ENCODE assay signal across 13 cellular contexts in the genomic region with DNA sequence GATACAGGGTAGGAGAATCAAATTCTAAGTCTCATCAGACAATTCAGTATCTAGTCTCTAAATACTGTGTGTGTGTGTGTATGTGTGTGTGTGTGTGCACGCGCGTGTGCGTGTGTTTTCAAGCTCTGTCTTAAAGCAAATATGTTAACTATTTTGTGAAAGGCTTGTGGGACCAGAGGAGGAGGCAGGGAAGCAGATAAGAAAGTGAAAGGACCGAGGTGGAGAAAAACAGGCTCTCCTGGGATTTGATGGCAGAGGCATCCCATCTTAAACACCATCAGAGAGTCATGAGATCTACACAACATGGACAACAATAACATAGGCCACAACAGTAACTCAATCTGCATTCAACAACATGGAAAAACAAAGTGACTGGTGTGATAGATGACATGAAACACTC.
DNase-seq lines count a peak whose midpoint lies in the region; ATAC-seq and TF ChIP-seq lines count a peak whose summit lies in the region.
"Had no signal": no experiment of that assay in that cellular context is flagged by ENCODE, and none has a peak within 500 bp of the region (broad histone marks: within the 10 kb centered on the region; RNA-seq: fewer than 3 reads in every experiment).

No MANE protein-coding gene starts in this region.

- H2AK5ac ChIP-seq in IMR-90 (ENCODE audit: low read depth, low read length): no peak overlapping the region

- H3K9me3 ChIP-seq in CD4-positive, CD25-positive, alpha-beta regulatory T cell (ENCODE audit: control insufficient read depth in 2 of 2, low read length in 2 of 2): no peaks in the 10 kb centered on the region
- H3K9me3 ChIP-seq in IMR-90 (ENCODE audit: control insufficient read depth, insufficient read depth, low read length) (no peaks in the 10 kb centered on the region), MM.1S (replicated peaks; ENCODE audit: insufficient read depth, low read length) (no peaks in the 10 kb centered on the region)
- H3K9me3 ChIP-seq: SJCRH30 had no signal

- H3K27me3 ChIP-seq in CD4-positive, CD25-positive, alpha-beta regulatory T cell (ENCODE audit: control insufficient read depth, insufficient read depth, low read length): no peaks in the 10 kb centered on the region
- H3K27me3 ChIP-seq in IMR-90 (ENCODE audit: control insufficient read depth, insufficient read depth, low read length): no peaks in the 10 kb centered on the region
- H3K27me3 ChIP-seq in MM.1S (replicated peaks; ENCODE audit: insufficient read depth, low read length): no peaks in the 10 kb centered on the region
- H3K27me3 ChIP-seq: SJCRH30 had no signal

- no peak overlapping the region; the same call in 2 of the 3 replicates for H2BK15ac ChIP-seq in IMR-90 (ENCODE audit: low read depth, low read length)

- in situ Hi-C loops in IMR-90 (cut with MboI; ENCODE audit: low sequenced_read_pairs): no loop called here

- peak overlapping the region; percentile 77 for H3K4me3 ChIP-seq in CD4-positive, CD25-positive, alpha-beta regulatory T cell (ENCODE audit: low read depth, low read length)
- no peak overlapping the region; the same call in 1 of the 2 replicates for H3K4me3 ChIP-seq in IMR-90 (ENCODE audit: insufficient read depth, low read depth, low read length)
- no peak overlapping the region for H3K4me3 ChIP-seq in choroid plexus epithelial cell (ENCODE audit: low read depth, low read length)
- no peak overlapping the region for H3K4me3 ChIP-seq in MM.1S (ENCODE audit: low read length)
- H3K4me3 ChIP-seq: SJCRH30 had no signal

- H3K4me1 ChIP-seq in CD4-positive, CD25-positive, alpha-beta regulatory T cell (ENCODE audit: control insufficient read depth, insufficient read depth, low read length, poor library complexity, severe bottlenecking): peaks cover 98% of the 10 kb centered on the region
- H3K4me1 ChIP-seq in IMR-90 (ENCODE audit: control insufficient read depth, insufficient read depth, low read length): peaks cover 15% of the 10 kb centered on the region
- H3K4me1 ChIP-seq in MM.1S (ENCODE audit: low read length): no peaks in the 10 kb centered on the region

- H3K9me2 ChIP-seq in MM.1S (replicated peaks; ENCODE audit: insufficient read depth, low read length): no peaks in the 10 kb centered on the region

- peak overlapping the region in 1 of 2 experiments; percentile 47; a peak in 2 of 4 replicates for H4K8ac ChIP-seq in IMR-90 (ENCODE audit: low read depth in 2 of 2, low read length in 2 of 2)

- H3K27me3 Mint-ChIP-seq in CD4-positive, CD25-positive, alpha-beta regulatory T cell: no peaks in the 10 kb centered on the region
- no peaks in the 10 kb centered on the region for H3K27me3 Mint-ChIP-seq in nephron progenitor cell (ENCODE audit: low read depth, poor library complexity)

- no peak overlapping the region for H3K56ac ChIP-seq in IMR-90 (ENCODE audit: extremely low read depth, insufficient read depth, low read length)

- no peak overlapping the region for H2BK20ac ChIP-seq in IMR-90 (ENCODE audit: low read depth, low read length)

- H3K4me1 Mint-ChIP-seq in CD4-positive, CD25-positive, alpha-beta regulatory T cell: peaks cover 45 to 94% (median 86%) of the 10 kb centered on the region in 4 donors
- peaks cover 76% of the 10 kb centered on the region for H3K4me1 Mint-ChIP-seq in nephron progenitor cell

- peaks cover 8% of the 10 kb centered on the region; the same call in 1 of the 2 replicates for H3K9me1 ChIP-seq in IMR-90 (ENCODE audit: insufficient read depth, low read length)

- TF ChIP-seq RAD21 in IMR-90 (IDR thresholded peaks at IDR 0.05; ENCODE audit: low read length): no peak

- peaks cover 0 to 1% (median 0%) of the 10 kb centered on the region in 7 donors for H3K9me3 Mint-ChIP-seq in CD4-positive, CD25-positive, alpha-beta regulatory T cell
- no peaks in the 10 kb centered on the region for H3K9me3 Mint-ChIP-seq in nephron progenitor cell

- H4K20me1 ChIP-seq in IMR-90 (ENCODE audit: insufficient read depth, low read length): peaks cover 14% of the 10 kb centered on the region; the same call in 1 of the 2 replicates
- no peaks in the 10 kb centered on the region for H4K20me1 ChIP-seq in MM.1S (ENCODE audit: insufficient read depth, low read length)

- H3K36me3 Mint-ChIP-seq in CD4-positive, CD25-positive, alpha-beta regulatory T cell: peaks cover 18% of the 10 kb centered on the region
- H3K36me3 Mint-ChIP-seq in nephron progenitor cell (ENCODE audit: low read depth): peaks cover 17% of the 10 kb centered on the region

- H2AK9ac ChIP-seq in IMR-90 (replicated peaks; ENCODE audit: low read depth, low read length, poor library complexity): no peak overlapping the region

- H3K9ac ChIP-seq in IMR-90 (ENCODE audit: low read depth, low read length) (no peak overlapping the region), MM.1S (ENCODE audit: low read length) (no peak overlapping the region)

- POLR2A ChIA-PET in IMR-90 (lab: Charles Lee; ENCODE audit: unreplicated experiment): no interaction called here

- H4K5ac ChIP-seq in IMR-90 (ENCODE audit: low read depth, low read length): peak overlapping the region; percentile 70

- H3K79me2 ChIP-seq in MM.1S (ENCODE audit: low read length): peaks cover 42% of the 10 kb centered on the region

- WGBS in IMR-90 (ENCODE audit: extremely low coverage in 2 of 2, insufficient read length in 1 of 2), 2 experiments: no CpG with 5 or more reads among the region's 5 CpGs

- peaks cover 41 to 53% of the 10 kb centered on the region in 2 experiments for H3K79me1 ChIP-seq in IMR-90 (ENCODE audit: low read depth in 1 of 2, low read length in 2 of 2)

- no peak overlapping the region; the same call in 1 of the 2 replicates for H4K91ac ChIP-seq in IMR-90 (ENCODE audit: insufficient read depth, low read depth, low read length)

- H3K4me2 ChIP-seq in IMR-90 (ENCODE audit: low read depth, low read length): peak overlapping the region; percentile 95
- no peak overlapping the region for H3K4me2 ChIP-seq in MM.1S (ENCODE audit: low read depth, low read length)

- no peak for DNase-seq in CD4-positive, CD25-positive, alpha-beta regulatory T cell
- DNase-seq in IMR-90 (no peak), choroid plexus epithelial cell (ENCODE audit: low read depth) (peak; percentile 50), nephron progenitor cell (no peak), MM.1S (no peak), Kasumi-1 (lab: John Stamatoyannopoulos, UW) (no peak), amniotic stem cell (lab: John Stamatoyannopoulos, UW) (no peak)
- DNase-seq: activated CD4-positive, CD25-positive, alpha-beta regulatory T cell treated with anti-CD3 and anti-CD28 coated beads, Interleukin-2, amount 50 U/mL, for 72 hours; NCI-H1092 treated with DMSO at 0.1 percent for 48 hours; NCI-H526; SJCRH30 had no signal

- TF ChIP-seq CTCF in IMR-90 (conservative IDR thresholded peaks at IDR 0.05; ENCODE audit: low read depth, low read length) (no peak), choroid plexus epithelial cell (conservative IDR thresholded peaks at IDR 0.05; ENCODE audit: low read depth, low read length) (no peak), nephron progenitor cell (IDR thresholded peaks at IDR 0.05) (no peak), MM.1S (IDR thresholded peaks at IDR 0.05; ENCODE audit: low read length) (no peak)

- ATAC-seq in CD4-positive, CD25-positive, alpha-beta regulatory T cell (ENCODE audit: low read depth in 2 of 2): no peak
- peak; percentile 28 for ATAC-seq in IMR-90 (ENCODE audit: low read depth)
- no peak for ATAC-seq in GM21367 (IDR thresholded peaks at IDR 0.05; ENCODE audit: unreplicated experiment)
- ATAC-seq: esophagus mucosa had no signal

- dilution Hi-C loops in IMR-90 (cut with HindIII; ENCODE audit: low sequenced_read_pairs, unreplicated experiment): no loop called here

- H2AFZ ChIP-seq in IMR-90 (replicated peaks; ENCODE audit: low read length, poor library complexity) (no peak overlapping the region), MM.1S (ENCODE audit: low read length) (no peak overlapping the region)

- no peaks in the 10 kb centered on the region for H3F3A ChIP-seq in MM.1S (ENCODE audit: insufficient read depth, low read length)

- no TSS peak for BruUV-seq in IMR-90 (replicated peaks; lab: Mats Ljungman, UMichigan)

- CTCF ChIA-PET in IMR-90 (lab: Yijun Ruan, JAX): no interaction called here

- H3K14ac ChIP-seq in IMR-90 (replicated peaks; ENCODE audit: low read depth, low read length): 0 out of 2 replicates have a peak overlapping the region, but pooled peaks have one; percentile 32

- H3K4ac ChIP-seq in IMR-90 (ENCODE audit: low read depth, low read length): peak overlapping the region; percentile 11; the same call in 1 of the 2 replicates

- H3K36me3 ChIP-seq in CD4-positive, CD25-positive, alpha-beta regulatory T cell (ENCODE audit: control insufficient read depth, insufficient read depth, low read length): no peaks in the 10 kb centered on the region
- no peaks in the 10 kb centered on the region for H3K36me3 ChIP-seq in IMR-90 (ENCODE audit: control insufficient read depth, insufficient read depth, low read length)
- H3K36me3 ChIP-seq in MM.1S (replicated peaks; ENCODE audit: insufficient read depth, low read length): no peaks in the 10 kb centered on the region
- H3K36me3 ChIP-seq: SJCRH30 had no signal

- H3K4me3 Mint-ChIP-seq in CD4-positive, CD25-positive, alpha-beta regulatory T cell: peak overlapping the region; percentile 42 to 84 (median 66)
- peak overlapping the region; percentile 48 for H3K4me3 Mint-ChIP-seq in nephron progenitor cell

- peak overlapping the region; percentile 76 for H3K27ac ChIP-seq in CD4-positive, CD25-positive, alpha-beta regulatory T cell (ENCODE audit: insufficient read depth, low read length, poor library complexity, severe bottlenecking)
- H3K27ac ChIP-seq in IMR-90 (ENCODE audit: insufficient read depth, low read length) (no peak overlapping the region), MM.1S (ENCODE audit: low read length) (no peak overlapping the region)
- H3K27ac ChIP-seq: SJCRH30 had no signal

- no peak overlapping the region for H3K23ac ChIP-seq in IMR-90 (ENCODE audit: low read depth, low read length)

- H2BK120ac ChIP-seq in IMR-90 (ENCODE audit: low read depth, low read length): no peak overlapping the region

- H2BK5ac ChIP-seq in IMR-90 (ENCODE audit: low read depth, low read length, poor library complexity, severe bottlenecking): no peak overlapping the region

- peak overlapping the region; percentile 94 to 97 (median 95) for H3K27ac Mint-ChIP-seq in CD4-positive, CD25-positive, alpha-beta regulatory T cell
- H3K27ac Mint-ChIP-seq in nephron progenitor cell: peak overlapping the region; percentile 96

- H3K18ac ChIP-seq in IMR-90 (ENCODE audit: low read depth, low read length): peak overlapping the region; percentile 82; the same call in 1 of the 2 replicates

- intact Hi-C loops in IMR-90 (cut with micrococcal nuclease): no loop called here

- TF ChIP-seq POLR2A in IMR-90 (IDR thresholded peaks at IDR 0.05; ENCODE audit: low read depth, low read length): no peak

TF ChIP-seq in IMR-90, 13 proteins besides CTCF, POLR2A, EP300 and RAD21 (continues in another document):
- no peak for TF ChIP-seq FOS (IDR thresholded peaks at IDR 0.05; ENCODE audit: low read depth, low read length)
